ENCODE assay signal across 8 cellular contexts in genomic region chr9:70418822-70419545, GRCh38. TPM values are rescaled to one million over a fixed set of nuclear protein-coding genes. Genes with fewer than 3 reads are reported as not detected.
DNase-seq lines count a peak whose midpoint lies in the region; TF ChIP-seq lines count a peak whose summit lies in the region.

No MANE protein-coding gene starts in this region.

- no peaks in the 10 kb centered on the region for H3K9me2 ChIP-seq in MM.1S (replicated peaks; ENCODE audit: insufficient read depth, low read length)

- H3K23me2 ChIP-seq in H9 (ENCODE audit: insufficient read length, low read depth, low read length, poor library complexity, severe bottlenecking) = peaks cover 20% of the 10 kb centered on the region

- no peaks in the 10 kb centered on the region for H3K79me2 ChIP-seq in H9 (ENCODE audit: insufficient read depth, low read length)
- H3K79me2 ChIP-seq in MM.1S (ENCODE audit: low read length) = no peaks in the 10 kb centered on the region
- no peaks in the 10 kb centered on the region for H3K79me2 ChIP-seq in neural progenitor cell (ENCODE audit: low read depth)

- H3T11ph ChIP-seq in H9 (ENCODE audit: low read length) = no peak overlapping the region

- H3K9ac ChIP-seq in H9 (ENCODE audit: extremely low read depth, insufficient read length, low read length) = no peak overlapping the region
- H3K9ac ChIP-seq in MM.1S (ENCODE audit: low read length) = peak overlapping the region; percentile 96
- no peak overlapping the region for H3K9ac ChIP-seq in neural progenitor cell
- peak overlapping the region; percentile 98 to 99 for H3K9ac ChIP-seq in stomach smooth muscle (ENCODE audit: low read length in 2 of 2)

- DNase-seq in ELF-1 (ENCODE audit: low read depth, low spot score) (peak; percentile 96), H9 (peak; percentile 88), MM.1S (peak; percentile 87), SHP77 (lab: John Stamatoyannopoulos, UW) (peak; percentile 60 to 80), foreskin fibroblast (peak; percentile 99), neural progenitor cell (ENCODE audit: low spot score) (peak; percentile 89)
- DNase-seq in activated gamma-delta T cell treated with anti-CD3 and anti-CD28 coated beads, Interleukin-2, amount 50 U/mL, for 16 hours (ENCODE audit: low read depth) = peak; percentile 78

- H3K27ac ChIP-seq in H9 (ENCODE audit: insufficient read length, low read depth, low read length) = no peak overlapping the region
- H3K27ac ChIP-seq in MM.1S (ENCODE audit: low read length) = peak overlapping the region; percentile 99
- no peak overlapping the region for H3K27ac ChIP-seq in neural progenitor cell
- peak overlapping the region; percentile 100 for H3K27ac ChIP-seq in stomach smooth muscle (ENCODE audit: low read length)

- H3K4me3 Mint-ChIP-seq in H9 (peak overlapping the region; percentile 78 to 94), neural progenitor cell (peak overlapping the region; percentile 92)

- H3K18ac ChIP-seq in H9 (ENCODE audit: insufficient read length, low read depth, low read length) = peak overlapping the region; percentile 54

- no peak overlapping the region for H2AK5ac ChIP-seq in H9 (ENCODE audit: insufficient read length, low read length)

- no peak overlapping the region for H3K23ac ChIP-seq in H9 (ENCODE audit: insufficient read length, low read depth, low read length)

- H3K4me1 Mint-ChIP-seq in H9 (peaks cover 28 to 40% of the 10 kb centered on the region in 2 experiments), neural progenitor cell (peaks cover 29% of the 10 kb centered on the region)

- H3K27me3 ChIP-seq in H9 (ENCODE audit: insufficient read depth, low read length) = no peaks in the 10 kb centered on the region; the same call in 1 of the 2 replicates
- H3K27me3 ChIP-seq in MM.1S (replicated peaks; ENCODE audit: insufficient read depth, low read length) = no peaks in the 10 kb centered on the region
- peaks cover 79% of the 10 kb centered on the region for H3K27me3 ChIP-seq in neural progenitor cell
- no peaks in the 10 kb centered on the region for H3K27me3 ChIP-seq in stomach smooth muscle (ENCODE audit: control insufficient read depth in 1 of 2, insufficient read depth in 2 of 2, low read length in 2 of 2)

- H4K8ac ChIP-seq in H9 (replicated peaks; ENCODE audit: insufficient read length, low read depth, low read length) = no peak overlapping the region

- TF ChIP-seq CTCF in H9 (conservative IDR thresholded peaks at IDR 0.05) (no peak), MM.1S (IDR thresholded peaks at IDR 0.05; ENCODE audit: low read length) (no peak), foreskin fibroblast (IDR thresholded peaks at IDR 0.05; ENCODE audit: low read depth, low read length) (no peak), neural progenitor cell (IDR thresholded peaks at IDR 0.05) (no peak)

- peak overlapping the region; percentile 61 for H3K4me2 ChIP-seq in H9 (ENCODE audit: insufficient read depth, insufficient read length, low read length)
- peak overlapping the region; percentile 92 for H3K4me2 ChIP-seq in MM.1S (ENCODE audit: low read depth, low read length)
- H3K4me2 ChIP-seq in neural progenitor cell = peak overlapping the region; percentile 97

- H3K36me3 Mint-ChIP-seq in H9 (ENCODE audit: insufficient read depth in 1 of 3, low read depth in 3 of 3) = no peaks in the 10 kb centered on the region; a peak in 1 of 7 replicates
- no peaks in the 10 kb centered on the region for H3K36me3 Mint-ChIP-seq in neural progenitor cell

- no peaks in the 10 kb centered on the region for H3K9me3 Mint-ChIP-seq in H9
- H3K9me3 Mint-ChIP-seq in neural progenitor cell = no peaks in the 10 kb centered on the region

- H3K4me1 ChIP-seq in H9 (ENCODE audit: insufficient read depth, low read length) (peaks cover 5% of the 10 kb centered on the region; the same call in 1 of the 2 replicates), MM.1S (ENCODE audit: low read length) (peaks cover 16% of the 10 kb centered on the region), neural progenitor cell (peaks cover 15% of the 10 kb centered on the region), stomach smooth muscle (ENCODE audit: control insufficient read depth, insufficient read depth, low read length) (peaks cover 53% of the 10 kb centered on the region)

- no peaks in the 10 kb centered on the region for H3K36me3 ChIP-seq in MM.1S (replicated peaks; ENCODE audit: insufficient read depth, low read length)
- no peaks in the 10 kb centered on the region for H3K36me3 ChIP-seq in neural progenitor cell
- no peaks in the 10 kb centered on the region for H3K36me3 ChIP-seq in stomach smooth muscle (ENCODE audit: control insufficient read depth in 2 of 2, insufficient read depth in 2 of 2, low read length in 2 of 2)

- peak overlapping the region; percentile 57; the same call in 1 of the 2 replicates for H3K14ac ChIP-seq in H9 (ENCODE audit: insufficient read depth, low read length)

- no peak overlapping the region for H2BK20ac ChIP-seq in H9 (ENCODE audit: low read depth, low read length, poor library complexity, severe bottlenecking)

- H3K9me3 ChIP-seq in H9 (ENCODE audit: control insufficient read depth, low read depth, low read length) (no peaks in the 10 kb centered on the region), MM.1S (replicated peaks; ENCODE audit: insufficient read depth, low read length) (no peaks in the 10 kb centered on the region), neural progenitor cell (ENCODE audit: low read depth) (no peaks in the 10 kb centered on the region), stomach smooth muscle (ENCODE audit: control insufficient read depth in 2 of 2, low read length in 2 of 2) (no peaks in the 10 kb centered on the region)

- no peak overlapping the region for H3K4ac ChIP-seq in H9 (ENCODE audit: low read depth, low read length)

- H2AFZ ChIP-seq in H9 (ENCODE audit: low read length) (no peak overlapping the region), MM.1S (ENCODE audit: low read length) (peak overlapping the region; percentile 42), neural progenitor cell (replicated peaks) (peak overlapping the region; percentile 29)

- H2BK5ac ChIP-seq in H9 (ENCODE audit: insufficient read length, low read length) = no peak overlapping the region

- WGBS in H9 (ENCODE audit: extremely low coverage, insufficient read length, low lambda C conversion rate) = no CpG with 5 or more reads among the region's 65 CpGs

- H3F3A ChIP-seq in MM.1S (ENCODE audit: insufficient read depth, low read length) (peaks cover 46% of the 10 kb centered on the region), neural progenitor cell (ENCODE audit: low read depth) (peaks cover 41% of the 10 kb centered on the region)

- H3K4me3 ChIP-seq in MM.1S (ENCODE audit: low read length) (peak overlapping the region; percentile 83), foreskin fibroblast (ENCODE audit: low read depth in 1 of 2, low read length in 2 of 2) (peak overlapping the region; percentile 49 to 59), neural progenitor cell (peak overlapping the region; percentile 55), stomach smooth muscle (ENCODE audit: low read length in 2 of 2) (peak overlapping the region; percentile 68 to 78)

- no peak overlapping the region for H3K56ac ChIP-seq in H9 (ENCODE audit: insufficient read length, low read depth, low read length)

- H2BK15ac ChIP-seq in H9 (ENCODE audit: low read depth, low read length) = no peak overlapping the region

- H4K20me1 ChIP-seq in H9 (ENCODE audit: control insufficient read depth, insufficient read depth, insufficient read length) (no peaks in the 10 kb centered on the region), MM.1S (ENCODE audit: insufficient read depth, low read length) (no peaks in the 10 kb centered on the region), neural progenitor cell (ENCODE audit: low read depth) (no peaks in the 10 kb centered on the region)

- no peak overlapping the region for H4K5ac ChIP-seq in H9 (ENCODE audit: insufficient read length, low read depth, low read length)

- H3K79me1 ChIP-seq in H9 (ENCODE audit: insufficient read depth, low read depth, low read length, poor library complexity, severe bottlenecking) = no peaks in the 10 kb centered on the region

- no peak overlapping the region for H2BK120ac ChIP-seq in H9 (ENCODE audit: low read depth, low read length, poor library complexity, severe bottlenecking)

- H4K91ac ChIP-seq in H9 (ENCODE audit: insufficient read length, low read depth, low read length) = no peak overlapping the region

- H3K27ac Mint-ChIP-seq in H9 (peak overlapping the region in 2 of 3 experiments; percentile 59 to 87; a peak in 4 of 7 replicates), neural progenitor cell (no peak overlapping the region)

- no peak overlapping the region for H2BK12ac ChIP-seq in H9 (ENCODE audit: insufficient read length, low read depth, low read length)

- H3K27me3 Mint-ChIP-seq in H9 (ENCODE audit: low read depth) = peaks cover 60% of the 10 kb centered on the region
- peaks cover 22% of the 10 kb centered on the region for H3K27me3 Mint-ChIP-seq in neural progenitor cell (ENCODE audit: insufficient read depth, low read depth)

RNA-seq across cellular contexts. Expression of gene KLF9, which starts 4.5 kb away (rescaled TPM):
- total RNA-seq in H9 (2021) (0.18 and 0.26 TPM in 2 replicates), neural progenitor cell (ENCODE audit: low replicate concordance) (0.12 and 0.41 TPM in 2 replicates)

Comparison
In these comparisons a context has a peak if more than half of its experiments do, and no peak if none do; other contexts are left out.
1. H3K27ac ChIP-seq: peak in MM.1S (single experiment) and stomach smooth muscle (single experiment); none in H9 (single experiment) and neural progenitor cell (single experiment).
2. H3K9ac ChIP-seq: peak in MM.1S (single experiment) and stomach smooth muscle (2 of 2); none in H9 (single experiment) and neural progenitor cell (single experiment).
3. Peak in every context shown above with its lines, with median percentiles within 50 percentile points of each other: DNase-seq, H3K4me2 ChIP-seq and H3K4me3 ChIP-seq.